ENCODE assay signal across 35 cellular contexts in genomic region chr19:53951947-53952346, GRCh38. TPM values are rescaled to one million over a fixed set of nuclear protein-coding genes. Genes with fewer than 3 reads are reported as not detected.
"Had no signal": no experiment of that assay in that cellular context is flagged by ENCODE, and none has a peak within 500 bp of the region (broad histone marks: within the 10 kb centered on the region; RNA-seq: fewer than 3 reads in every experiment).

No MANE protein-coding gene starts in this region.

- H3K4me3 ChIP-seq: body of pancreas, breast epithelium, MG63 had no signal

- ATAC-seq: activated CD8-positive, alpha-beta memory T cell treated with anti-CD3 and anti-CD28 coated beads, Interleukin-2, amount 10 ng/mL, durations not matched to agents 7 days and 5 days; body of pancreas; PC-3; Right ventricle myocardium inferior had no signal

- DNase-seq: activated CD4-positive, alpha-beta memory T cell treated with anti-CD3 and anti-CD28 coated beads, Interleukin-2, amount 10 ng/mL, durations not matched to agents 7 days and 5 days; activated CD4-positive, alpha-beta T cell treated with anti-CD3 and anti-CD28 coated beads for 1 hour; activated CD4-positive, alpha-beta T cell treated with anti-CD3 and anti-CD28 coated beads for 48 hours; activated CD4-positive, CD25-positive, alpha-beta regulatory T cell; activated CD8-positive, alpha-beta memory T cell treated with anti-CD3 and anti-CD28 coated beads for 24 hours; activated CD8-positive, alpha-beta memory T cell treated with anti-CD3 and anti-CD28 coated beads, Interleukin-2, amount 10 ng/mL, durations not matched to agents 7 days and 5 days; activated CD8-positive, alpha-beta memory T cell treated with anti-CD3 and anti-CD28 coated beads, Interleukin-2, amount 50 U/mL, for 48 hours; activated effector memory CD4-positive, alpha-beta T cell treated with Interleukin-2 at 50 U/mL for 16 hours; activated naive CD4-positive, alpha-beta T cell treated with anti-CD3 and anti-CD28 coated beads, Interleukin-2, amount 50 U/mL, for 16 hours; activated naive CD8-positive, alpha-beta T cell treated with anti-CD3 and anti-CD28 coated beads, Interleukin-2, amount 10 ng/mL, durations not matched to agents 7 days and 5 days; activated T-cell treated with anti-CD3 and anti-CD28 coated beads, Interleukin-2, amount 50 U/mL, for 48 hours; amygdala; body of pancreas; MG63; NCI-H1048; NCI-H1105 treated with DMSO at 0.1 percent for 48 hours; NCI-H1436; NCI-H1694 treated with DMSO at 0.1 percent for 48 hours; NCI-H510A; NCI-H526; NCI-H748 treated with DMSO at 0.1 percent for 48 hours; NK-92 treated with Interleukin-12 subunit alpha and Interleukin-12 subunit beta, amount 100 ng/mL, for 24 hours; PC-3; SW 1271; T-helper 1 cell; T1000; WERI-Rb-1 had no signal

- H3K4me1 ChIP-seq: body of pancreas, breast epithelium had no signal

- H3K4me3 Mint-ChIP-seq: activated CD4-positive, alpha-beta memory T cell treated with anti-CD3 and anti-CD28 coated beads, Interleukin-2, amount 10 ng/mL, durations not matched to agents 7 days and 5 days; activated CD8-positive, alpha-beta memory T cell treated with anti-CD3 and anti-CD28 coated beads, Interleukin-2, amount 10 ng/mL, durations not matched to agents 7 days and 5 days; activated naive CD8-positive, alpha-beta T cell treated with anti-CD3 and anti-CD28 coated beads, Interleukin-2, amount 10 ng/mL, durations not matched to agents 7 days and 5 days had no signal

- H3K4me1 Mint-ChIP-seq: activated CD4-positive, alpha-beta memory T cell treated with anti-CD3 and anti-CD28 coated beads, Interleukin-2, amount 10 ng/mL, durations not matched to agents 7 days and 5 days; activated CD8-positive, alpha-beta memory T cell treated with anti-CD3 and anti-CD28 coated beads, Interleukin-2, amount 10 ng/mL, durations not matched to agents 7 days and 5 days; activated naive CD8-positive, alpha-beta T cell treated with anti-CD3 and anti-CD28 coated beads, Interleukin-2, amount 10 ng/mL, durations not matched to agents 7 days and 5 days had no signal

- H3K9me3 ChIP-seq: body of pancreas, MG63 had no signal

- H3K36me3 ChIP-seq: breast epithelium, MG63, WERI-Rb-1 had no signal

- H3K27ac ChIP-seq: body of pancreas, breast epithelium, RWPE1, WERI-Rb-1 had no signal

- FAIRE-seq: astrocyte, RCC 7860 had no signal

- H3K27me3 ChIP-seq: body of pancreas had no signal

- H3K27ac Mint-ChIP-seq: activated CD4-positive, alpha-beta memory T cell treated with anti-CD3 and anti-CD28 coated beads, Interleukin-2, amount 10 ng/mL, durations not matched to agents 7 days and 5 days; activated CD8-positive, alpha-beta memory T cell treated with anti-CD3 and anti-CD28 coated beads, Interleukin-2, amount 10 ng/mL, durations not matched to agents 7 days and 5 days; activated naive CD8-positive, alpha-beta T cell treated with anti-CD3 and anti-CD28 coated beads, Interleukin-2, amount 10 ng/mL, durations not matched to agents 7 days and 5 days had no signal

- H3K9me3 Mint-ChIP-seq: activated CD4-positive, alpha-beta memory T cell treated with anti-CD3 and anti-CD28 coated beads, Interleukin-2, amount 10 ng/mL, durations not matched to agents 7 days and 5 days; activated naive CD8-positive, alpha-beta T cell treated with anti-CD3 and anti-CD28 coated beads, Interleukin-2, amount 10 ng/mL, durations not matched to agents 7 days and 5 days had no signal

- H3K36me3 Mint-ChIP-seq: activated CD8-positive, alpha-beta memory T cell treated with anti-CD3 and anti-CD28 coated beads, Interleukin-2, amount 10 ng/mL, durations not matched to agents 7 days and 5 days; activated naive CD8-positive, alpha-beta T cell treated with anti-CD3 and anti-CD28 coated beads, Interleukin-2, amount 10 ng/mL, durations not matched to agents 7 days and 5 days had no signal

RNA-seq across cellular contexts. Expression of gene CACNG8, which starts 10.8 kb away (rescaled TPM):
- total RNA-seq: activated CD8-positive, alpha-beta memory T cell treated with anti-CD3 and anti-CD28 coated beads, Interleukin-2, amount 10 ng/mL, durations not matched to agents 7 days and 5 days; activated naive CD8-positive, alpha-beta T cell treated with anti-CD3 and anti-CD28 coated beads, Interleukin-2, amount 10 ng/mL, durations not matched to agents 7 days and 5 days; body of pancreas; T-helper 2 cell treated with Interferon-gamma antibody and Interleukin-4, amounts not matched to agents 100 ng/mL and 5 ng/mL, for 36 hours had no signal

RNA-seq across cellular contexts. Expression of gene CACNG6, which starts 39.5 kb away (rescaled TPM):
- total RNA-seq: activated CD4-positive, alpha-beta memory T cell treated with anti-CD3 and anti-CD28 coated beads, Interleukin-2, amount 10 ng/mL, durations not matched to agents 7 days and 5 days; activated CD8-positive, alpha-beta memory T cell treated with anti-CD3 and anti-CD28 coated beads, Interleukin-2, amount 10 ng/mL, durations not matched to agents 7 days and 5 days; activated naive CD8-positive, alpha-beta T cell treated with anti-CD3 and anti-CD28 coated beads, Interleukin-2, amount 10 ng/mL, durations not matched to agents 7 days and 5 days; body of pancreas; breast epithelium; cardiac septum; PC-3; Right ventricle myocardium inferior; T-helper 2 cell treated with Interferon-gamma antibody and Interleukin-4, amounts not matched to agents 100 ng/mL and 5 ng/mL, for 36 hours had no signal
- polyA plus RNA-seq: adipose tissue had no signal

RNA-seq across cellular contexts. Expression of gene CACNG7, which starts 42.9 kb away (rescaled TPM):
- total RNA-seq: activated CD4-positive, alpha-beta memory T cell treated with anti-CD3 and anti-CD28 coated beads, Interleukin-2, amount 10 ng/mL, durations not matched to agents 7 days and 5 days; activated CD8-positive, alpha-beta memory T cell treated with anti-CD3 and anti-CD28 coated beads, Interleukin-2, amount 10 ng/mL, durations not matched to agents 7 days and 5 days; activated naive CD8-positive, alpha-beta T cell treated with anti-CD3 and anti-CD28 coated beads, Interleukin-2, amount 10 ng/mL, durations not matched to agents 7 days and 5 days; body of pancreas; breast epithelium; cardiac septum; PC-3; Right ventricle myocardium inferior; T-helper 2 cell treated with Interferon-gamma antibody and Interleukin-4, amounts not matched to agents 100 ng/mL and 5 ng/mL, for 36 hours had no signal
- polyA plus RNA-seq: adipose tissue had no signal
